In genomic region chr19:11458236-11458900, GRCh38 we compare ENCODE assay signal across 32 cellular contexts. TPM values are rescaled to one million over a fixed set of nuclear protein-coding genes. Genes with fewer than 3 reads are reported as not detected.
"Had no signal": no experiment of that assay in that cellular context is flagged by ENCODE, and none has a peak within 500 bp of the region (broad histone marks: within the 10 kb centered on the region; RNA-seq: fewer than 3 reads in every experiment).

No MANE protein-coding gene starts in this region.

- H3K9me3 Mint-ChIP-seq: activated naive CD8-positive, alpha-beta T cell treated with anti-CD3 and anti-CD28 coated beads for 36 hours; activated T-cell treated with anti-CD3 and anti-CD28 coated beads, Interleukin-2, amount 50 U/mL, for 4 hours; activated T-helper 2 cell treated with anti-CD3 and anti-CD28 coated beads, Interferon-gamma antibody, Interleukin-2, Interleukin-4, amounts not matched to agents 10 μg/mL and 5 μg/mL and 100 μg/mL, durations not matched to agents 14 hours and 24 hours and 36 hours; dendritic cell treated with granulocyte-macrophage colony-stimulating factor and Interleukin-4, amounts not matched to agents 40 ng/mL and 50 ng/mL, for 4 days; stimulated activated naive CD8-positive, alpha-beta T cell treated with anti-CD3 and anti-CD28 coated beads, Interleukin-15, Interleukin-2, amounts not matched to agents 100 ng/mL and 50 ng/mL, for 24 hours; T-helper 2 cell treated with Interferon-gamma antibody and Interleukin-4, amounts not matched to agents 5 μg/mL and 100 μg/mL, for 36 hours had no signal

- H3K9me3 ChIP-seq: psoas muscle, tibial nerve had no signal

- H3K36me3 ChIP-seq: tibial nerve, WERI-Rb-1 had no signal

- H3K4me3 ChIP-seq: psoas muscle, SK-N-MC, tibial nerve had no signal

- H3K4me3 Mint-ChIP-seq: activated naive CD8-positive, alpha-beta T cell treated with anti-CD3 and anti-CD28 coated beads for 36 hours; activated T-cell treated with anti-CD3 and anti-CD28 coated beads, Interleukin-2, amount 50 U/mL, for 4 hours; dendritic cell treated with granulocyte-macrophage colony-stimulating factor and Interleukin-4, amounts not matched to agents 40 ng/mL and 50 ng/mL, for 4 days; stimulated activated naive CD8-positive, alpha-beta T cell treated with anti-CD3 and anti-CD28 coated beads, Interleukin-15, Interleukin-2, amounts not matched to agents 100 ng/mL and 50 ng/mL, for 24 hours; T-helper 2 cell treated with Interferon-gamma antibody and Interleukin-4, amounts not matched to agents 5 μg/mL and 100 μg/mL, for 36 hours had no signal

- DNase-seq: activated CD4-positive, alpha-beta T cell treated with anti-CD3 and anti-CD28 coated beads for 1 hour; activated CD4-positive, alpha-beta T cell treated with anti-CD3 and anti-CD28 coated beads, Interleukin-2, amount 50 U/mL, for 1 hour; activated CD8-positive, alpha-beta memory T cell treated with anti-CD3 and anti-CD28 coated beads, Interleukin-2, amount 50 U/mL, for 48 hours; activated naive CD4-positive, alpha-beta T cell; activated naive CD8-positive, alpha-beta T cell treated with anti-CD3 and anti-CD28 coated beads for 36 hours; activated T-cell treated with anti-CD3 and anti-CD28 coated beads, Interleukin-2, amount 50 U/mL, for 4 hours; effector memory CD4-positive, alpha-beta T cell; foreskin melanocyte; hippocampal formation; kidney glomerular epithelial cell; psoas muscle; right cardiac atrium; stimulated activated CD4-positive, alpha-beta T cell treated with anti-CD3 and anti-CD28 coated beads, Interleukin-12 subunit alpha, Interleukin-12 subunit beta, amount 100 ng/mL, for 4 hours; stimulated activated CD4-positive, alpha-beta T cell treated with anti-CD3 and anti-CD28 coated beads, Interleukin-4, amount 100 ng/mL, for 4 hours; WERI-Rb-1 had no signal

- FAIRE-seq: bronchial epithelial cell, TTC549, urothelium cell line had no signal

- ATAC-seq: activated T-cell treated with anti-CD3 and anti-CD28 coated beads, Interleukin-2, amount 50 U/mL, for 4 hours; esophagus mucosa; psoas muscle; right cardiac atrium had no signal

- H3K36me3 Mint-ChIP-seq: activated naive CD8-positive, alpha-beta T cell treated with anti-CD3 and anti-CD28 coated beads for 36 hours had no signal

- H3K27ac ChIP-seq: psoas muscle, SK-N-MC, tibial nerve, WERI-Rb-1 had no signal

- H3K27ac Mint-ChIP-seq: activated naive CD8-positive, alpha-beta T cell treated with anti-CD3 and anti-CD28 coated beads for 36 hours; activated T-helper 2 cell treated with anti-CD3 and anti-CD28 coated beads, Interferon-gamma antibody, Interleukin-2, Interleukin-4, amounts not matched to agents 10 μg/mL and 5 μg/mL and 100 μg/mL, durations not matched to agents 14 hours and 24 hours and 36 hours; dendritic cell treated with granulocyte-macrophage colony-stimulating factor and Interleukin-4, amounts not matched to agents 40 ng/mL and 50 ng/mL, for 4 days; stimulated activated naive CD8-positive, alpha-beta T cell treated with anti-CD3 and anti-CD28 coated beads, Interleukin-15, Interleukin-2, amounts not matched to agents 100 ng/mL and 50 ng/mL, for 24 hours; T-helper 2 cell treated with Interferon-gamma antibody and Interleukin-4, amounts not matched to agents 5 μg/mL and 100 μg/mL, for 36 hours had no signal

- H3K4me1 Mint-ChIP-seq: activated naive CD8-positive, alpha-beta T cell treated with anti-CD3 and anti-CD28 coated beads for 36 hours had no signal

- H3K4me1 ChIP-seq: psoas muscle, tibial nerve had no signal

RNA-seq across cellular contexts. Expression of gene ELAVL3, which starts 22.5 kb away (rescaled TPM):
- total RNA-seq: activated CD8-positive, alpha-beta memory T cell treated with anti-CD3 and anti-CD28 coated beads for 36 hours; activated naive CD8-positive, alpha-beta T cell treated with anti-CD3 and anti-CD28 coated beads for 36 hours; bronchial epithelial cell; esophagus mucosa; liver; mononuclear cell; myocyte; osteocyte; psoas muscle; right cardiac atrium; skeletal muscle tissue; tibial nerve had no signal
- polyA plus RNA-seq: liver had no signal

RNA-seq across cellular contexts. Expression of gene ODAD3, which starts 23.4 kb away (rescaled TPM):
- total RNA-seq: bronchial epithelial cell, esophagus mucosa, mononuclear cell, osteocyte, skeletal muscle tissue had no signal

RNA-seq across cellular contexts. Expression of gene RGL3, which starts 39.3 kb away (rescaled TPM):
- total RNA-seq: activated CD8-positive, alpha-beta memory T cell treated with anti-CD3 and anti-CD28 coated beads for 36 hours; activated naive CD8-positive, alpha-beta T cell treated with anti-CD3 and anti-CD28 coated beads for 36 hours; activated T-helper 2 cell treated with anti-CD3 and anti-CD28 coated beads, Interferon-gamma antibody, Interleukin-2, Interleukin-4, amounts not matched to agents 10 μg/mL and 5 μg/mL and 100 μg/mL, durations not matched to agents 14 hours and 24 hours and 36 hours; mononuclear cell; skeletal muscle tissue had no signal
- polyA plus RNA-seq: neural cell had no signal
